ENCODE assay signal across 8 cellular contexts in the genomic region with DNA sequence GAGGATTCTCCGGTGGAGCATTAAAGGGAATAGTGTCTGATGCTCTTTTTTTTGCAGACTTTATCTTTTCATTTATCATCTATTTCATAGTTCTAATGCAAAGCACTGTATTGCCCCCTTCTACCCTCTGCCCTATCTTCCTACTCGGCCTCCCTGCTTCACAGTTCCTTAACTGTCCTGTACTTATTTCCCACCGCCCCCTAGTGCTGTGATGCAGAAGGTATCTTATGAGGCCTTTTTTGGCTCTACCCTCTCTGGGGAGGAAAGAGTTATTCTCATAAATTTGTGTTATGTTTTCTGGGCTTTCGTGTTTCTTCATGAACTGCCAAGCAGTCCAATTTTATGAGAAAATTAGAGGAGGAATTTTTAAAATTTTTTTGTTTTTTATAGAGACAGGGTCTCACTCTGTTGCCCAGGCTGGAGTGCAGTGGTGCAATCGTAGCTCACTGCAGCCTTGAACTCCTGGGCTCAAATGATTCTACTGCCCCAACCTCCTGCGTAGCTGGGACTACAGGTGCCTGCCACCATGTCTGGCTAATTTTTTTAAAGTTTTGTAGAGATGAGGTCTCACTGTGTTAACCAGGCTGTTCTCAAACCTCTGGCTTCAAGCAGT. TPM values are rescaled to one million over a fixed set of nuclear protein-coding genes. Genes with fewer than 3 reads are reported as not detected.
A peak's percentile ranks its signal among the peaks of the same experiment; 100 is the strongest.
DNase-seq lines count a peak whose midpoint lies in the region; ATAC-seq and TF ChIP-seq lines count a peak whose summit lies in the region.

No MANE protein-coding gene starts in this region.

- no peak for TF ChIP-seq EP300 in stomach (IDR thresholded peaks at IDR 0.05)

- peak overlapping the region; percentile 75 for H3K9ac ChIP-seq in endocrine pancreas (ENCODE audit: control insufficient read depth, insufficient read depth, low read length)

- H3K27ac ChIP-seq in mesodermal cell (ENCODE audit: low read depth, low read length, severe bottlenecking) (peak overlapping the region; percentile 99), stomach (peak overlapping the region in 4 of 5 donors; percentile 89 to 97 (median 96))

- H3K27ac Mint-ChIP-seq in activated CD4-positive, alpha-beta T cell treated with anti-CD3 and anti-CD28 coated beads, Interleukin-2, amount 10 ng/mL, durations not matched to agents 24 days and 14 days, result peak overlapping the region; percentile 100

- no peaks in the 10 kb centered on the region for H3K36me3 ChIP-seq in endocrine pancreas (ENCODE audit: control insufficient read depth, insufficient read depth, low read length)
- peaks cover 38% of the 10 kb centered on the region for H3K36me3 ChIP-seq in mesodermal cell (ENCODE audit: control insufficient read depth, insufficient read depth, low read length)
- peaks cover 12 to 38% (median 31%) of the 10 kb centered on the region in 4 donors for H3K36me3 ChIP-seq in stomach

- H3K9me3 Mint-ChIP-seq in activated CD4-positive, alpha-beta T cell treated with anti-CD3 and anti-CD28 coated beads, Interleukin-2, amount 10 ng/mL, durations not matched to agents 24 days and 14 days, result no peaks in the 10 kb centered on the region

- peak overlapping the region; percentile 100 for H3K4me3 Mint-ChIP-seq in activated CD4-positive, alpha-beta T cell treated with anti-CD3 and anti-CD28 coated beads, Interleukin-2, amount 10 ng/mL, durations not matched to agents 24 days and 14 days

- ATAC-seq in HG02678 (IDR thresholded peaks at IDR 0.05; ENCODE audit: unreplicated experiment), result peak; percentile 29
- no peak for ATAC-seq in GM18873 (IDR thresholded peaks at IDR 0.05; ENCODE audit: low FRiP score, unreplicated experiment)

- intact Hi-C loops in activated CD4-positive, alpha-beta T cell treated with anti-CD3 and anti-CD28 coated beads, Interleukin-2, amount 10 ng/mL, durations not matched to agents 24 days and 14 days (cut with micrococcal nuclease), result loop anchor here (1.0 to 2.0 kb wide), 4 partner anchors 55 to 1123 kb away; partner anchors contain the start of gene ADIPOR2
- intact Hi-C loops in stomach (cut with DNase I; ENCODE audit: low total_unique reads), result no loop called here

- no peak for TF ChIP-seq POLR2A in stomach (IDR thresholded peaks at IDR 0.05)

- TF ChIP-seq CTCF in stomach (IDR thresholded peaks at IDR 0.05), result peak in 5 of 7 experiments; percentile 36 to 54 (median 45)

- H3K36me3 Mint-ChIP-seq in activated CD4-positive, alpha-beta T cell treated with anti-CD3 and anti-CD28 coated beads, Interleukin-2, amount 10 ng/mL, durations not matched to agents 24 days and 14 days (ENCODE audit: low read depth), result peaks cover 23% of the 10 kb centered on the region

- H3K27me3 ChIP-seq in endocrine pancreas (ENCODE audit: control insufficient read depth, insufficient read depth, low read length) (no peaks in the 10 kb centered on the region), stomach (no peaks in the 10 kb centered on the region)

- H3K4me1 Mint-ChIP-seq in activated CD4-positive, alpha-beta T cell treated with anti-CD3 and anti-CD28 coated beads, Interleukin-2, amount 10 ng/mL, durations not matched to agents 24 days and 14 days, result peaks cover 21% of the 10 kb centered on the region

- WGBS in mesodermal cell (ENCODE audit: insufficient coverage in 2 of 2), 2 experiments, result 57 to 92% methylated on average over 1 to 4 of the region's 6 CpGs
- WGBS in stomach, 5 donors, result 21 to 27% (median 23%) methylated on average over 6 of the region's 6 CpGs

- H3K9me3 ChIP-seq in endocrine pancreas (ENCODE audit: control insufficient read depth, low read length) (no peaks in the 10 kb centered on the region), mesodermal cell (ENCODE audit: control insufficient read depth, low read length) (no peaks in the 10 kb centered on the region), stomach (no peaks in the 10 kb centered on the region)

- H3K4me3 ChIP-seq in endocrine pancreas (ENCODE audit: control insufficient read depth, insufficient read depth, low read length) (peak overlapping the region; percentile 96), mesodermal cell (ENCODE audit: extremely low read depth, insufficient read depth, low read length, poor library complexity, severe bottlenecking) (peak overlapping the region; percentile 74), stomach (peak overlapping the region; percentile 63 to 76 (median 71))

- no peaks in the 10 kb centered on the region for H3K27me3 Mint-ChIP-seq in activated CD4-positive, alpha-beta T cell treated with anti-CD3 and anti-CD28 coated beads, Interleukin-2, amount 10 ng/mL, durations not matched to agents 24 days and 14 days

- DNase-seq in GF-D8 (lab: John Stamatoyannopoulos, UW) (peak; percentile 55), NCI-H2196 treated with DMSO at 0.1 percent for 48 hours (lab: John Stamatoyannopoulos, UW; ENCODE audit: unreplicated experiment) (peak; percentile 17), stomach (no peak)
- DNase-seq in activated CD4-positive, alpha-beta T cell treated with anti-CD3 and anti-CD28 coated beads, Interleukin-2, amount 10 ng/mL, durations not matched to agents 24 days and 14 days, result peak; percentile 88

- H3K4me1 ChIP-seq in endocrine pancreas (ENCODE audit: control insufficient read depth, insufficient read depth, low read length), result peaks cover 7% of the 10 kb centered on the region
- H3K4me1 ChIP-seq in mesodermal cell (ENCODE audit: control insufficient read depth, insufficient read depth, low read length, poor library complexity, severe bottlenecking), result no peaks in the 10 kb centered on the region
- H3K4me1 ChIP-seq in stomach, result peaks cover 6 to 32% (median 25%) of the 10 kb centered on the region in 4 donors

RNA-seq across cellular contexts. Expression of gene ITFG2, which starts 1.2 kb away (rescaled TPM):
- total RNA-seq in activated CD4-positive, alpha-beta T cell treated with anti-CD3 and anti-CD28 coated beads, Interleukin-2, amount 10 ng/mL, durations not matched to agents 24 days and 14 days, result 36.5 and 43.8 TPM in 2 replicates
- 13.6 TPM for polyA plus RNA-seq in mesodermal cell (2013, experiment 1 of 2)
- 9.1 TPM for polyA plus RNA-seq in mesodermal cell (2013, experiment 2 of 2)
- total RNA-seq in stomach, result 100 to 1,000 TPM in 3 of 5 donors, 10 to 100 TPM in 2; 19.1 to 208 (median 157) TPM
- polyA plus RNA-seq in stomach, result 10 to 100 TPM; 14.9 to 27.8 (median 26.3) TPM

RNA-seq across cellular contexts. Expression of gene FKBP4, which starts 18.9 kb away (rescaled TPM):
- total RNA-seq in activated CD4-positive, alpha-beta T cell treated with anti-CD3 and anti-CD28 coated beads, Interleukin-2, amount 10 ng/mL, durations not matched to agents 24 days and 14 days, result 300 and 311 TPM in 2 replicates
- 81.4 TPM for polyA plus RNA-seq in mesodermal cell (2013, experiment 1 of 2)
- polyA plus RNA-seq in mesodermal cell (2013, experiment 2 of 2), result 73.0 TPM
- total RNA-seq in stomach, result 10 to 100 TPM; 25.3 to 57.2 (median 39.4) TPM
- polyA plus RNA-seq in stomach, result 10 to 100 TPM; 46.9 to 51.4 (median 51.3) TPM

RNA-seq across cellular contexts. Expression of gene NRIP2, which starts 21.2 kb away (rescaled TPM):
- total RNA-seq in activated CD4-positive, alpha-beta T cell treated with anti-CD3 and anti-CD28 coated beads, Interleukin-2, amount 10 ng/mL, durations not matched to agents 24 days and 14 days, result not detected in 2 replicates
- 0.96 TPM for polyA plus RNA-seq in mesodermal cell (2013, experiment 1 of 2)
- polyA plus RNA-seq in mesodermal cell (2013, experiment 2 of 2), result 0.76 TPM
- 10 to 100 TPM in 1 of 5 donors, 1 to 10 TPM in 1, under 1 TPM in 1, not detected in 2; 0.92 to 24.3 (median 4.7) TPM for total RNA-seq in stomach
- polyA plus RNA-seq in stomach, result under 1 TPM; 0.31 to 0.87 (median 0.63) TPM

RNA-seq across cellular contexts. Expression of gene TEX52, which starts 43.2 kb away (rescaled TPM):
- 0.17 TPM in 1 of 2 replicates, not detected in the other for total RNA-seq in activated CD4-positive, alpha-beta T cell treated with anti-CD3 and anti-CD28 coated beads, Interleukin-2, amount 10 ng/mL, durations not matched to agents 24 days and 14 days
- not detected for polyA plus RNA-seq in mesodermal cell (2013, experiment 1 of 2)
- polyA plus RNA-seq in mesodermal cell (2013, experiment 2 of 2), result not detected
- not detected for total RNA-seq in stomach
- not detected for polyA plus RNA-seq in stomach
